In genomic region chr4:177974461-177974860, GRCh38 we compare ENCODE assay signal across 16 cellular contexts.
DNase-seq lines count a peak whose midpoint lies in the region; ATAC-seq and TF ChIP-seq lines count a peak whose summit lies in the region.
"Had no signal": no experiment of that assay in that cellular context is flagged by ENCODE, and none has a peak within 500 bp of the region (broad histone marks: within the 10 kb centered on the region; RNA-seq: fewer than 3 reads in every experiment).

No MANE protein-coding gene starts in this region.

- DNase-seq in DMS53 (lab: John Stamatoyannopoulos, UW) (peak; percentile 25), DMS53 treated with DMSO at 0.1 percent for 48 hours (lab: John Stamatoyannopoulos, UW; ENCODE audit: unreplicated experiment) (no peak), IMR-90 (peak; percentile 31), glomerular visceral epithelial cell (ENCODE audit: extremely low spot score) (peak; percentile 58), retinal pigment epithelial cell (ENCODE audit: low read depth) (peak; percentile 43), upper lobe of left lung (no peak), anterior cingulate cortex (lab: John Stamatoyannopoulos, UW) (no peak)
- DNase-seq: AML-193; Caco-2; CD8-positive, alpha-beta memory T cell; DMS79; GDM1; HCEC 1CT had no signal

- no peaks in the 10 kb centered on the region for H4K20me1 ChIP-seq in IMR-90 (ENCODE audit: insufficient read depth, low read length)
- H4K20me1 ChIP-seq: BLaER1 had no signal

- CTCF ChIA-PET in IMR-90 (lab: Yijun Ruan, JAX): no interaction called here

- no peak for TF ChIP-seq RAD21 in IMR-90 (IDR thresholded peaks at IDR 0.05; ENCODE audit: low read length)

- H3K4me3 ChIP-seq in IMR-90 (ENCODE audit: insufficient read depth, low read depth, low read length) (no peak overlapping the region), retinal pigment epithelial cell (ENCODE audit: low read length) (no peak overlapping the region), upper lobe of left lung (no peak overlapping the region)
- H3K4me3 ChIP-seq: BLaER1 had no signal

- H2BK5ac ChIP-seq in IMR-90 (ENCODE audit: low read depth, low read length, poor library complexity, severe bottlenecking): no peak overlapping the region

- no peak overlapping the region for H2BK20ac ChIP-seq in IMR-90 (ENCODE audit: low read depth, low read length)

- H3K18ac ChIP-seq in IMR-90 (ENCODE audit: low read depth, low read length): no peak overlapping the region

- H3K4ac ChIP-seq in IMR-90 (ENCODE audit: low read depth, low read length): no peak overlapping the region

- H3K36me3 ChIP-seq in IMR-90 (ENCODE audit: control insufficient read depth, insufficient read depth, low read length): no peaks in the 10 kb centered on the region
- H3K36me3 ChIP-seq in upper lobe of left lung: no peaks in the 10 kb centered on the region
- H3K36me3 ChIP-seq: BLaER1 had no signal

- no peak overlapping the region for H3K27ac ChIP-seq in IMR-90 (ENCODE audit: insufficient read depth, low read length)
- H3K27ac ChIP-seq in upper lobe of left lung: no peak overlapping the region
- H3K27ac ChIP-seq: 22Rv1, BLaER1 had no signal

- ATAC-seq in IMR-90 (ENCODE audit: low read depth): no peak
- no peak for ATAC-seq in upper lobe of left lung (ENCODE audit: low FRiP score in 2 of 2)
- ATAC-seq in HG03159 (IDR thresholded peaks at IDR 0.05; ENCODE audit: unreplicated experiment): no peak

- in situ Hi-C loops in IMR-90 (cut with MboI; ENCODE audit: low sequenced_read_pairs): loop anchor here (25.0 kb wide), 1 partner anchor 1612 kb away; no protein-coding TSS in a partner anchor

- H2AFZ ChIP-seq in IMR-90 (replicated peaks; ENCODE audit: low read length, poor library complexity): no peak overlapping the region

- H4K91ac ChIP-seq in IMR-90 (ENCODE audit: insufficient read depth, low read depth, low read length): no peak overlapping the region

- no peak overlapping the region for H2BK120ac ChIP-seq in IMR-90 (ENCODE audit: low read depth, low read length)

- no peaks in the 10 kb centered on the region for H3K79me1 ChIP-seq in IMR-90 (ENCODE audit: low read depth in 1 of 2, low read length in 2 of 2)

- H3K9me3 ChIP-seq in IMR-90 (ENCODE audit: control insufficient read depth, insufficient read depth, low read length): no peaks in the 10 kb centered on the region
- H3K9me3 ChIP-seq in upper lobe of left lung: no peaks in the 10 kb centered on the region
- H3K9me3 ChIP-seq: BLaER1, Caco-2 had no signal

- no peaks in the 10 kb centered on the region for H3K27me3 ChIP-seq in IMR-90 (ENCODE audit: control insufficient read depth, insufficient read depth, low read length)
- no peaks in the 10 kb centered on the region for H3K27me3 ChIP-seq in upper lobe of left lung
- H3K27me3 ChIP-seq: BLaER1 had no signal

- no peak overlapping the region for H3K4me2 ChIP-seq in IMR-90 (ENCODE audit: low read depth, low read length)
- H3K4me2 ChIP-seq: BLaER1 had no signal

- no peak for TF ChIP-seq EP300 in upper lobe of left lung (IDR thresholded peaks at IDR 0.05)

- intact Hi-C loops in IMR-90 (cut with micrococcal nuclease): no loop called here

- no peak overlapping the region for H2AK5ac ChIP-seq in IMR-90 (ENCODE audit: low read depth, low read length)

- no peak overlapping the region for H2BK15ac ChIP-seq in IMR-90 (ENCODE audit: low read depth, low read length)

- H3K4me1 ChIP-seq in IMR-90 (ENCODE audit: control insufficient read depth, insufficient read depth, low read length) (peaks cover 3% of the 10 kb centered on the region), upper lobe of left lung (no peaks in the 10 kb centered on the region)
- H3K4me1 ChIP-seq: BLaER1 had no signal

- H3K9ac ChIP-seq in IMR-90 (ENCODE audit: low read depth, low read length): no peak overlapping the region
- H3K9ac ChIP-seq: BLaER1 had no signal

- WGBS in IMR-90 (ENCODE audit: extremely low coverage in 2 of 2, insufficient read length in 1 of 2), 2 experiments: no CpG with 5 or more reads among the region's 1 CpG
- 92 to 93% methylated on average over 1 of the region's 1 CpG for WGBS in upper lobe of left lung, 2 donors

- no peak overlapping the region for H3K23ac ChIP-seq in IMR-90 (ENCODE audit: low read depth, low read length)

- dilution Hi-C loops in IMR-90 (cut with HindIII; ENCODE audit: low sequenced_read_pairs, unreplicated experiment): no loop called here

- no TSS peak for BruUV-seq in IMR-90 (replicated peaks; lab: Mats Ljungman, UMichigan)

- POLR2A ChIA-PET in IMR-90 (lab: Charles Lee; ENCODE audit: unreplicated experiment): no interaction called here

- H4K5ac ChIP-seq in IMR-90 (ENCODE audit: low read depth, low read length): no peak overlapping the region

- no peak for TF ChIP-seq POLR2A in IMR-90 (IDR thresholded peaks at IDR 0.05; ENCODE audit: low read depth, low read length)
- TF ChIP-seq POLR2A in upper lobe of left lung (IDR thresholded peaks at IDR 0.05): no peak

- H2AK9ac ChIP-seq in IMR-90 (replicated peaks; ENCODE audit: low read depth, low read length, poor library complexity): no peak overlapping the region

- no peak overlapping the region for H3K56ac ChIP-seq in IMR-90 (ENCODE audit: extremely low read depth, insufficient read depth, low read length)

- no peak overlapping the region for H3K14ac ChIP-seq in IMR-90 (replicated peaks; ENCODE audit: low read depth, low read length)

- H3K9me1 ChIP-seq in IMR-90 (ENCODE audit: insufficient read depth, low read length): no peaks in the 10 kb centered on the region

- no peak overlapping the region for H4K8ac ChIP-seq in IMR-90 (ENCODE audit: low read depth in 2 of 2, low read length in 2 of 2)

- TF ChIP-seq CTCF in IMR-90 (conservative IDR thresholded peaks at IDR 0.05; ENCODE audit: low read depth, low read length) (no peak), retinal pigment epithelial cell (conservative IDR thresholded peaks at IDR 0.05; ENCODE audit: low read depth, low read length) (no peak), upper lobe of left lung (IDR thresholded peaks at IDR 0.05) (no peak)

TF ChIP-seq in IMR-90, 13 proteins besides CTCF, POLR2A, EP300 and RAD21:
- TF ChIP-seq RFX5 (IDR thresholded peaks at IDR 0.05; ENCODE audit: low read depth, low read length) (no peak), BHLHE40 (IDR thresholded peaks at IDR 0.05; ENCODE audit: low read depth, low read length) (no peak), RCOR1 (IDR thresholded peaks at IDR 0.05; ENCODE audit: insufficient replicate concordance, low read length) (no peak), MAZ (IDR thresholded peaks at IDR 0.05; ENCODE audit: borderline replicate concordance, low read depth, low read length) (no peak), CEBPB (IDR thresholded peaks at IDR 0.05; ENCODE audit: low read depth, low read length) (no peak), SMC3 (IDR thresholded peaks at IDR 0.05; ENCODE audit: low read depth, low read length) (no peak), USF2 (IDR thresholded peaks at IDR 0.05; ENCODE audit: low read depth, low read length) (no peak)
TF ChIP-seq in IMR-90: peak in this region for 0.

Comparison
In these comparisons a context has a peak if more than half of its experiments do, and no peak if none do; other contexts are left out.
1. DNase-seq: peak in DMS53 (single experiment), IMR-90 (single experiment), glomerular visceral epithelial cell (single experiment) and retinal pigment epithelial cell (single experiment); none in DMS53 treated with DMSO at 0.1 percent for 48 hours (single experiment), upper lobe of left lung (0 of 2) and anterior cingulate cortex (0 of 58).